ENCODE assay signal across 11 cellular contexts in genomic region chr10:75208177-75208576, GRCh38. TPM values are rescaled to one million over a fixed set of nuclear protein-coding genes. Genes with fewer than 3 reads are reported as not detected.
DNase-seq lines count a peak whose midpoint lies in the region; ATAC-seq and TF ChIP-seq lines count a peak whose summit lies in the region.
"Had no signal": no experiment of that assay in that cellular context is flagged by ENCODE, and none has a peak within 500 bp of the region (broad histone marks: within the 10 kb centered on the region; RNA-seq: fewer than 3 reads in every experiment).

No MANE protein-coding gene starts in this region.

- POLR2A ChIA-PET in activated CD4-positive, alpha-beta T cell treated with anti-CD3 and anti-CD28 coated beads, Interleukin-2, amount 10 ng/mL, durations not matched to agents 7 days and 5 days (lab: Charles Lee) = no interaction called here
- POLR2A ChIA-PET in activated B cell treated with CpG ODN at 0.5 μM for 24 hours (lab: Charles Lee) = no interaction called here

- H3K9me3 ChIP-seq in smooth muscle cell (replicated peaks; ENCODE audit: low read depth) = no peaks in the 10 kb centered on the region
- H3K9me3 ChIP-seq: BLaER1 treated with 17β-estradiol and CSF1 and Interleukin-3, amounts not matched to agents 10 nM and 100 nM had no signal

- H3K36me3 Mint-ChIP-seq in activated CD4-positive, alpha-beta T cell treated with anti-CD3 and anti-CD28 coated beads, Interleukin-2, amount 10 ng/mL, durations not matched to agents 7 days and 5 days (ENCODE audit: low read depth) = peaks cover 16% of the 10 kb centered on the region
- H3K36me3 Mint-ChIP-seq in activated B cell treated with CpG ODN at 0.5 μM for 24 hours (ENCODE audit: low read depth) = peaks cover 24% of the 10 kb centered on the region

- peak overlapping the region; percentile 100 for H3K27ac ChIP-seq in smooth muscle cell (ENCODE audit: low read depth)

- DNase-seq in activated CD4-positive, alpha-beta T cell treated with anti-CD3 and anti-CD28 coated beads, Interleukin-2, amount 10 ng/mL, durations not matched to agents 7 days and 5 days = no peak
- DNase-seq in activated CD4-positive, alpha-beta T cell treated with anti-CD3 and anti-CD28 coated beads for 4 hours = no peak
- no peak for DNase-seq in activated B cell treated with CpG ODN at 0.5 μM for 24 hours
- DNase-seq in fibroblast of villous mesenchyme (ENCODE audit: low read depth) = peak; percentile 70
- DNase-seq in smooth muscle cell (lab: John Stamatoyannopoulos, UW; ENCODE audit: unreplicated experiment) = no peak
- DNase-seq in hypothalamus (lab: John Stamatoyannopoulos, UW) = no peak
- DNase-seq in NCI-H774 (lab: John Stamatoyannopoulos, UW) = no peak
- DNase-seq: left ventricle myocardium superior, NCI-H2029 treated with DMSO at 0.1 percent for 48 hours had no signal

- H3K4me1 ChIP-seq in smooth muscle cell (ENCODE audit: low read depth) = peaks cover 17% of the 10 kb centered on the region

- no peaks in the 10 kb centered on the region for H3K9me3 Mint-ChIP-seq in activated CD4-positive, alpha-beta T cell treated with anti-CD3 and anti-CD28 coated beads, Interleukin-2, amount 10 ng/mL, durations not matched to agents 7 days and 5 days
- no peaks in the 10 kb centered on the region for H3K9me3 Mint-ChIP-seq in activated B cell treated with CpG ODN at 0.5 μM for 24 hours

- intact Hi-C loops in activated B cell treated with CpG ODN at 0.5 μM for 24 hours (cut with micrococcal nuclease) = no loop called here

- H3K27ac Mint-ChIP-seq in activated CD4-positive, alpha-beta T cell treated with anti-CD3 and anti-CD28 coated beads, Interleukin-2, amount 10 ng/mL, durations not matched to agents 7 days and 5 days = peak overlapping the region; percentile 100
- peak overlapping the region; percentile 18 for H3K27ac Mint-ChIP-seq in activated B cell treated with CpG ODN at 0.5 μM for 24 hours

- no peak overlapping the region for H3K4me3 Mint-ChIP-seq in activated CD4-positive, alpha-beta T cell treated with anti-CD3 and anti-CD28 coated beads, Interleukin-2, amount 10 ng/mL, durations not matched to agents 7 days and 5 days
- H3K4me3 Mint-ChIP-seq in activated B cell treated with CpG ODN at 0.5 μM for 24 hours = no peak overlapping the region

- CTCF ChIA-PET in activated CD4-positive, alpha-beta T cell treated with anti-CD3 and anti-CD28 coated beads, Interleukin-2, amount 10 ng/mL, durations not matched to agents 7 days and 5 days (lab: Charles Lee) = interaction anchor here (1.5 to 5.6 kb wide), 4 partner anchors 12 to 27 kb away, joined by 6 to 55 read pairs (median 12); partner anchors contain the start of gene COMTD1
- CTCF ChIA-PET in activated B cell treated with CpG ODN at 0.5 μM for 24 hours (lab: Charles Lee) = interaction anchor here (0.6 to 1.6 kb wide), 2 partner anchors 18 to 20 kb away, joined by 4 to 5 read pairs; no protein-coding TSS in a partner anchor

- H3K4me2 ChIP-seq in smooth muscle cell = peak overlapping the region; percentile 34

- 31% methylated on average over 4 of the region's 4 CpGs for WGBS in smooth muscle cell (ENCODE audit: low lambda C conversion rate)

- H3K4me1 Mint-ChIP-seq in activated CD4-positive, alpha-beta T cell treated with anti-CD3 and anti-CD28 coated beads, Interleukin-2, amount 10 ng/mL, durations not matched to agents 7 days and 5 days = peaks cover 37% of the 10 kb centered on the region
- H3K4me1 Mint-ChIP-seq in activated B cell treated with CpG ODN at 0.5 μM for 24 hours = peaks cover 23% of the 10 kb centered on the region

- peaks cover 14% of the 10 kb centered on the region for H3F3A ChIP-seq in smooth muscle cell (ENCODE audit: low read depth)

- peaks cover 24% of the 10 kb centered on the region for H3K79me2 ChIP-seq in smooth muscle cell (ENCODE audit: low read depth)

- no peak overlapping the region for H3K9ac ChIP-seq in smooth muscle cell (ENCODE audit: low read depth)
- H3K9ac ChIP-seq: BLaER1 treated with 17β-estradiol and CSF1 and Interleukin-3, amounts not matched to agents 10 nM and 100 nM had no signal

- no peak for ATAC-seq in activated B cell treated with CpG ODN at 0.5 μM for 24 hours (ENCODE audit: low read depth)
- ATAC-seq in HG02798 (IDR thresholded peaks at IDR 0.05; ENCODE audit: poor library complexity, unreplicated experiment) = no peak
- ATAC-seq: left ventricle myocardium superior had no signal

- TF ChIP-seq CTCF in activated B cell treated with CpG ODN at 0.5 μM for 24 hours (IDR thresholded peaks at IDR 0.05) (no peak), fibroblast of villous mesenchyme (IDR thresholded peaks at IDR 0.05; ENCODE audit: insufficient read depth, low read depth, low read length) (no peak), smooth muscle cell (IDR thresholded peaks at IDR 0.05; ENCODE audit: borderline replicate concordance, insufficient read depth, poor library complexity, severe bottlenecking) (no peak)

- no peak overlapping the region for H2AFZ ChIP-seq in smooth muscle cell (ENCODE audit: low read depth)

- H3K4me3 ChIP-seq in fibroblast of villous mesenchyme (ENCODE audit: low read depth, low read length) (no peak overlapping the region), smooth muscle cell (no peak overlapping the region)
- H3K4me3 ChIP-seq: BLaER1 treated with 17β-estradiol and CSF1 and Interleukin-3, amounts not matched to agents 10 nM and 100 nM had no signal

- H3K27me3 ChIP-seq in smooth muscle cell (ENCODE audit: low read depth) = no peaks in the 10 kb centered on the region
- H3K27me3 ChIP-seq: BLaER1 treated with 17β-estradiol and CSF1 and Interleukin-3, amounts not matched to agents 10 nM and 100 nM had no signal

- H4K20me1 ChIP-seq in smooth muscle cell (ENCODE audit: low read depth) = peaks cover 18% of the 10 kb centered on the region

- no peaks in the 10 kb centered on the region for H3K36me3 ChIP-seq in smooth muscle cell (ENCODE audit: low read depth)

- H3K27me3 Mint-ChIP-seq in activated CD4-positive, alpha-beta T cell treated with anti-CD3 and anti-CD28 coated beads, Interleukin-2, amount 10 ng/mL, durations not matched to agents 7 days and 5 days = no peaks in the 10 kb centered on the region
- H3K27me3 Mint-ChIP-seq in activated B cell treated with CpG ODN at 0.5 μM for 24 hours = no peaks in the 10 kb centered on the region

RNA-seq across cellular contexts. Expression of gene VDAC2, which starts 2.4 kb away (rescaled TPM):
- 100 to 1,000 TPM in 1 of 2 experiments, 10 to 100 TPM in 1; 98.6 to 122 TPM for total RNA-seq in activated CD4-positive, alpha-beta T cell treated with anti-CD3 and anti-CD28 coated beads, Interleukin-2, amount 10 ng/mL, durations not matched to agents 7 days and 5 days
- total RNA-seq in activated B cell treated with CpG ODN at 0.5 μM for 24 hours (99.0 and 104 TPM in 2 replicates), fibroblast of villous mesenchyme (133 and 182 TPM in 2 replicates), smooth muscle cell (183 and 189 TPM in 2 replicates)
- 207 and 237 TPM in 2 replicates for polyA plus RNA-seq in smooth muscle cell

RNA-seq across cellular contexts. Expression of gene COMTD1, which starts 27.6 kb away (rescaled TPM):
- 10 to 100 TPM; 27.3 to 44.7 TPM for total RNA-seq in activated CD4-positive, alpha-beta T cell treated with anti-CD3 and anti-CD28 coated beads, Interleukin-2, amount 10 ng/mL, durations not matched to agents 7 days and 5 days
- total RNA-seq in activated B cell treated with CpG ODN at 0.5 μM for 24 hours (13.2 and 15.4 TPM in 2 replicates), fibroblast of villous mesenchyme (3.9 and 10.3 TPM in 2 replicates), smooth muscle cell (9.8 and 18.7 TPM in 2 replicates)
- 8.4 and 9.4 TPM in 2 replicates for polyA plus RNA-seq in smooth muscle cell
